In genomic region chr1:1373493-1374067, GRCh38 we compare ENCODE assay signal across 9 cellular contexts. TPM values are rescaled to one million over a fixed set of nuclear protein-coding genes. Genes with fewer than 3 reads are reported as not detected.
DNase-seq lines count a peak whose midpoint lies in the region; ATAC-seq lines count a peak whose summit lies in the region.
"Had no signal": no experiment of that assay in that cellular context is flagged by ENCODE, and none has a peak within 500 bp of the region (broad histone marks: within the 10 kb centered on the region; RNA-seq: fewer than 3 reads in every experiment).

No MANE protein-coding gene starts in this region.

- H3K27me3 Mint-ChIP-seq in T-helper 2 cell treated with Interferon-gamma antibody and Interleukin-4, amounts not matched to agents 5 μg/mL and 100 μg/mL, for 36 hours (ENCODE audit: low read depth) = no peaks in the 10 kb centered on the region
- no peaks in the 10 kb centered on the region for H3K27me3 Mint-ChIP-seq in activated naive CD8-positive, alpha-beta T cell treated with anti-CD3 and anti-CD28 coated beads for 36 hours
- no peaks in the 10 kb centered on the region for H3K27me3 Mint-ChIP-seq in stimulated activated naive CD8-positive, alpha-beta T cell treated with anti-CD3 and anti-CD28 coated beads, Interleukin-15, amount 100 ng/mL, for 72 hours

- DNase-seq in T-helper 2 cell treated with Interferon-gamma antibody and Interleukin-4, amounts not matched to agents 5 μg/mL and 100 μg/mL, for 36 hours (ENCODE audit: low spot score) = no peak
- no peak for DNase-seq in T-helper 2 cell
- no peak for DNase-seq in activated naive CD8-positive, alpha-beta T cell treated with anti-CD3 and anti-CD28 coated beads for 36 hours
- DNase-seq in stimulated activated naive CD8-positive, alpha-beta T cell treated with anti-CD3 and anti-CD28 coated beads, Interleukin-15, amount 100 ng/mL, for 72 hours = no peak
- no peak for DNase-seq in germinal center (ENCODE audit: low spot score)
- DNase-seq: NCI-H526 had no signal

- H3K4me1 Mint-ChIP-seq in T-helper 2 cell treated with Interferon-gamma antibody and Interleukin-4, amounts not matched to agents 5 μg/mL and 100 μg/mL, for 36 hours (ENCODE audit: low read depth) = peaks cover 27% of the 10 kb centered on the region
- peaks cover 21% of the 10 kb centered on the region for H3K4me1 Mint-ChIP-seq in activated naive CD8-positive, alpha-beta T cell treated with anti-CD3 and anti-CD28 coated beads for 36 hours
- H3K4me1 Mint-ChIP-seq in stimulated activated naive CD8-positive, alpha-beta T cell treated with anti-CD3 and anti-CD28 coated beads, Interleukin-15, amount 100 ng/mL, for 72 hours = peaks cover 49% of the 10 kb centered on the region

- peak overlapping the region; percentile 83 for H3K4me3 Mint-ChIP-seq in T-helper 2 cell treated with Interferon-gamma antibody and Interleukin-4, amounts not matched to agents 5 μg/mL and 100 μg/mL, for 36 hours
- H3K4me3 Mint-ChIP-seq in activated naive CD8-positive, alpha-beta T cell treated with anti-CD3 and anti-CD28 coated beads for 36 hours = peak overlapping the region; percentile 89
- H3K4me3 Mint-ChIP-seq in stimulated activated naive CD8-positive, alpha-beta T cell treated with anti-CD3 and anti-CD28 coated beads, Interleukin-15, amount 100 ng/mL, for 72 hours = peak overlapping the region; percentile 89 to 90

- H3K27ac Mint-ChIP-seq in T-helper 2 cell treated with Interferon-gamma antibody and Interleukin-4, amounts not matched to agents 5 μg/mL and 100 μg/mL, for 36 hours = peak overlapping the region; percentile 31
- peak overlapping the region; percentile 12 for H3K27ac Mint-ChIP-seq in activated naive CD8-positive, alpha-beta T cell treated with anti-CD3 and anti-CD28 coated beads for 36 hours
- peak overlapping the region in 1 of 2 donors; percentile 57 for H3K27ac Mint-ChIP-seq in stimulated activated naive CD8-positive, alpha-beta T cell treated with anti-CD3 and anti-CD28 coated beads, Interleukin-15, amount 100 ng/mL, for 72 hours

- peaks cover 2% of the 10 kb centered on the region for H3K9me3 ChIP-seq in iPS-18c (ENCODE audit: control insufficient read depth, insufficient read depth, low read length)

- H3K36me3 Mint-ChIP-seq in T-helper 2 cell treated with Interferon-gamma antibody and Interleukin-4, amounts not matched to agents 5 μg/mL and 100 μg/mL, for 36 hours (ENCODE audit: low read depth) = peaks cover 16% of the 10 kb centered on the region
- peaks cover 6% of the 10 kb centered on the region for H3K36me3 Mint-ChIP-seq in activated naive CD8-positive, alpha-beta T cell treated with anti-CD3 and anti-CD28 coated beads for 36 hours

- H3K4me3 ChIP-seq in iPS-18c (ENCODE audit: insufficient read depth, low read depth, low read length) = peak overlapping the region; percentile 88

- no peaks in the 10 kb centered on the region for H3K9me3 Mint-ChIP-seq in T-helper 2 cell treated with Interferon-gamma antibody and Interleukin-4, amounts not matched to agents 5 μg/mL and 100 μg/mL, for 36 hours
- H3K9me3 Mint-ChIP-seq in activated naive CD8-positive, alpha-beta T cell treated with anti-CD3 and anti-CD28 coated beads for 36 hours = no peaks in the 10 kb centered on the region
- no peaks in the 10 kb centered on the region for H3K9me3 Mint-ChIP-seq in stimulated activated naive CD8-positive, alpha-beta T cell treated with anti-CD3 and anti-CD28 coated beads, Interleukin-15, amount 100 ng/mL, for 72 hours

- no peak for ATAC-seq in stimulated activated naive CD8-positive, alpha-beta T cell treated with anti-CD3 and anti-CD28 coated beads, Interleukin-15, amount 100 ng/mL, for 72 hours
- ATAC-seq in GM19452 (IDR thresholded peaks at IDR 0.05; ENCODE audit: unreplicated experiment) = no peak
- no peak for ATAC-seq in HG03432 (IDR thresholded peaks at IDR 0.05; ENCODE audit: unreplicated experiment)

RNA-seq across cellular contexts. Expression of gene AURKAIP1, which starts 1.4 kb away (rescaled TPM):
- total RNA-seq in activated naive CD8-positive, alpha-beta T cell treated with anti-CD3 and anti-CD28 coated beads for 36 hours = 100 to 1,000 TPM; 143 to 144 TPM

RNA-seq across cellular contexts. Expression of gene MXRA8, which starts 15.2 kb away (rescaled TPM):
- total RNA-seq in activated naive CD8-positive, alpha-beta T cell treated with anti-CD3 and anti-CD28 coated beads for 36 hours = under 1 TPM; 0.50 to 0.97 TPM

RNA-seq across cellular contexts. Expression of gene DVL1, which starts 24.4 kb away (rescaled TPM):
- 10 to 100 TPM; 26.8 to 29.0 TPM for total RNA-seq in activated naive CD8-positive, alpha-beta T cell treated with anti-CD3 and anti-CD28 coated beads for 36 hours

RNA-seq across cellular contexts. Expression of gene CCNL2, which starts 25.6 kb away (rescaled TPM):
- 10 to 100 TPM; 91.6 to 92.2 TPM for total RNA-seq in activated naive CD8-positive, alpha-beta T cell treated with anti-CD3 and anti-CD28 coated beads for 36 hours

RNA-seq across cellular contexts. Expression of gene MRPL20, which starts 33.5 kb away (rescaled TPM):
- 100 to 1,000 TPM; 181 to 182 TPM for total RNA-seq in activated naive CD8-positive, alpha-beta T cell treated with anti-CD3 and anti-CD28 coated beads for 36 hours
